1 cellular context compared by ENCODE assay signal in the genomic region with DNA sequence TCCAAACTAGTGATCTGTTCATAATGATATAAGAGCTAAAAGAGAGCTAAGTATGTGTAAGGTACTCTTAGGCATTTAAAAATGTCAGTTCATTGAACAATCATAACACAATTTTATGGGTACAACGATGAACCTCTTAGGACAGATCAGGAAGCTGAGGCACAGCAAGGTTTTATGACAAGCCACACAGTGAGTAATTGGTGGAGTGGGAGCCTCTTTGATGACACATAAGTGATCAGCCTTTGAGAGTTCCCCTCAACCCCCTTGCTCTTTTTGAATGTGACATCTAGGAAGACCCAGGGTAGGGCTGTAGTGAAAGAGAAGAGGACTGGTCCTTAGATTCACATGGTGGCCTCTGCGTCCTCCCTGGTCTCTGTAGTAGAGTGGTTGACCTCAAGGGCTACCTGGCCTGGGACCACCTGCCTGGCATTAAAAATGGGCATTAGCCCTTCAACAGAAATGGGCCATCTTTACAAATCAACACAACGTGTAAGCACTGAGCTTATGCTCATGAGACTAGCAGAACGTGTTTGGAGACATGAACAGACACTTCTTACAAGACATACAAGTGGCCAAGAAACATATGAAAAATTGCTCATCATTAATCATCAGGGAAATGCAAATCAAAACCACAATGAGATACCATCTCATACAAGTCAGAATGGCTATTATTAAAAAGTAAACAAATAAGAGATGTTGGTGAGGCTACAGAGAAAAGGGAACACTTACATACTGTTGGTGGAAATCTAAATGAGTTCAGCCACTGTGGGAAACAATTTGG.
TF ChIP-seq lines count a peak whose summit lies in the region.

No MANE protein-coding gene starts in this region.

TF ChIP-seq in IMR-90, 13 proteins besides CTCF, POLR2A, EP300 and RAD21 (continued from another document):
- TF ChIP-seq, protein P1, sequence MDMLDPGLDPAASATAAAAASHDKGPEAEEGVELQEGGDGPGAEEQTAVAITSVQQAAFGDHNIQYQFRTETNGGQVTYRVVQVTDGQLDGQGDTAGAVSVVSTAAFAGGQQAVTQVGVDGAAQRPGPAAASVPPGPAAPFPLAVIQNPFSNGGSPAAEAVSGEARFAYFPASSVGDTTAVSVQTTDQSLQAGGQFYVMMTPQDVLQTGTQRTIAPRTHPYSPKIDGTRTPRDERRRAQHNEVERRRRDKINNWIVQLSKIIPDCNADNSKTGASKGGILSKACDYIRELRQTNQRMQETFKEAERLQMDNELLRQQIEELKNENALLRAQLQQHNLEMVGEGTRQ (IDR thresholded peaks at IDR 0.05; ENCODE audit: low read depth, low read length) = no peak
- no peak for TF ChIP-seq FOS (IDR thresholded peaks at IDR 0.05; ENCODE audit: low read depth, low read length)
- no peak for TF ChIP-seq MXI1 (IDR thresholded peaks at IDR 0.05; ENCODE audit: borderline replicate concordance, low read depth, low read length)
- TF ChIP-seq, protein P2, sequence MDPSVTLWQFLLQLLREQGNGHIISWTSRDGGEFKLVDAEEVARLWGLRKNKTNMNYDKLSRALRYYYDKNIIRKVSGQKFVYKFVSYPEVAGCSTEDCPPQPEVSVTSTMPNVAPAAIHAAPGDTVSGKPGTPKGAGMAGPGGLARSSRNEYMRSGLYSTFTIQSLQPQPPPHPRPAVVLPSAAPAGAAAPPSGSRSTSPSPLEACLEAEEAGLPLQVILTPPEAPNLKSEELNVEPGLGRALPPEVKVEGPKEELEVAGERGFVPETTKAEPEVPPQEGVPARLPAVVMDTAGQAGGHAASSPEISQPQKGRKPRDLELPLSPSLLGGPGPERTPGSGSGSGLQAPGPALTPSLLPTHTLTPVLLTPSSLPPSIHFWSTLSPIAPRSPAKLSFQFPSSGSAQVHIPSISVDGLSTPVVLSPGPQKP (IDR thresholded peaks at IDR 0.05; ENCODE audit: borderline replicate concordance, low read depth, low read length) = no peak
